Comparison of ENCODE assay signal across 21 cellular contexts in genomic region chr5:109849478-109850088, GRCh38.
A peak's percentile ranks its signal among the peaks of the same experiment; 100 is the strongest.
DNase-seq lines count a peak whose midpoint lies in the region; ATAC-seq and TF ChIP-seq lines count a peak whose summit lies in the region.
"Had no signal": no experiment of that assay in that cellular context is flagged by ENCODE, and none has a peak within 500 bp of the region (broad histone marks: within the 10 kb centered on the region; RNA-seq: fewer than 3 reads in every experiment).

No MANE protein-coding gene starts in this region.

- no peaks in the 10 kb centered on the region for H3K27me3 Mint-ChIP-seq in activated T-cell treated with anti-CD3 and anti-CD28 coated beads, Interleukin-2, amount 50 U/mL, for 4 hours (ENCODE audit: low read depth)
- H3K27me3 Mint-ChIP-seq in CD8-positive, alpha-beta memory T cell, result no peaks in the 10 kb centered on the region
- no peaks in the 10 kb centered on the region for H3K27me3 Mint-ChIP-seq in activated naive CD8-positive, alpha-beta T cell treated with anti-CD3 and anti-CD28 coated beads for 36 hours
- H3K27me3 Mint-ChIP-seq in natural killer cell (ENCODE audit: low read depth in 2 of 2), result no peaks in the 10 kb centered on the region
- H3K27me3 Mint-ChIP-seq: progenitor cell of endocrine pancreas had no signal

- H3K36me3 ChIP-seq in CD8-positive, alpha-beta memory T cell (ENCODE audit: insufficient read depth, low read length), result peaks cover 6% of the 10 kb centered on the region

- H3K4me1 ChIP-seq in CD8-positive, alpha-beta memory T cell (ENCODE audit: insufficient read depth, low read length), result peaks cover 72% of the 10 kb centered on the region

- no peak overlapping the region for H3K27ac ChIP-seq in CD8-positive, alpha-beta memory T cell (ENCODE audit: low read depth, low read length)
- H3K27ac ChIP-seq: sigmoid colon had no signal

- H3K36me3 Mint-ChIP-seq in activated T-cell treated with anti-CD3 and anti-CD28 coated beads, Interleukin-2, amount 50 U/mL, for 4 hours (ENCODE audit: insufficient read depth), result peaks cover 53% of the 10 kb centered on the region
- peaks cover 41 to 64% (median 51%) of the 10 kb centered on the region in 3 donors for H3K36me3 Mint-ChIP-seq in CD8-positive, alpha-beta memory T cell
- peaks cover 68% of the 10 kb centered on the region for H3K36me3 Mint-ChIP-seq in activated naive CD8-positive, alpha-beta T cell treated with anti-CD3 and anti-CD28 coated beads for 36 hours
- peaks cover 10% of the 10 kb centered on the region for H3K36me3 Mint-ChIP-seq in natural killer cell

- CTCF ChIA-PET in CD8-positive, alpha-beta memory T cell (lab: Charles Lee), result no interaction called here

- no peaks in the 10 kb centered on the region for H3K9me3 ChIP-seq in CD8-positive, alpha-beta memory T cell (ENCODE audit: low read length)
- H3K9me3 ChIP-seq: sigmoid colon had no signal

- intact Hi-C loops in natural killer cell (cut with micrococcal nuclease), result no loop called here

- DNase-seq in activated T-cell treated with anti-CD3 and anti-CD28 coated beads, Interleukin-2, amount 50 U/mL, for 4 hours, result no peak
- no peak for DNase-seq in activated T-cell treated with anti-CD3 and anti-CD28 coated beads for 4 hours
- DNase-seq in CD8-positive, alpha-beta memory T cell, result peak in 2 of 5 donors; percentile 9 to 42
- no peak for DNase-seq in activated naive CD8-positive, alpha-beta T cell treated with anti-CD3 and anti-CD28 coated beads for 36 hours
- DNase-seq in natural killer cell, result no peak
- DNase-seq in GM20000 (ENCODE audit: low spot score), result no peak
- DNase-seq in HPDE6-E6E7 (ENCODE audit: extremely low spot score), result no peak
- DNase-seq: ACHN; activated CD4-positive, alpha-beta T cell treated with anti-CD3 and anti-CD28 coated beads for 1 hour; caudate nucleus; dermis blood vessel endothelial cell; Kasumi-1; NCI-H1048; NCI-H2029; NCI-H526 treated with DMSO at 0.1 percent for 48 hours; SIG-M5; sigmoid colon; SW 1271 had no signal

- no peak overlapping the region for H3K4me3 ChIP-seq in CD8-positive, alpha-beta memory T cell (ENCODE audit: low read length)
- H3K4me3 ChIP-seq: sigmoid colon had no signal

- TF ChIP-seq CTCF in natural killer cell (IDR thresholded peaks at IDR 0.05) (no peak), GM20000 (IDR thresholded peaks at IDR 0.05; ENCODE audit: extremely low read depth, missing control alignments) (no peak)

- no peak for ATAC-seq in activated T-cell treated with anti-CD3 and anti-CD28 coated beads, Interleukin-2, amount 50 U/mL, for 4 hours
- ATAC-seq in natural killer cell (peak in 1 of 3 donors; percentile 46), GM19463 (IDR thresholded peaks at IDR 0.05; ENCODE audit: unreplicated experiment) (no peak)
- ATAC-seq: Panc1 had no signal

- H3K4me1 Mint-ChIP-seq in activated T-cell treated with anti-CD3 and anti-CD28 coated beads, Interleukin-2, amount 50 U/mL, for 4 hours (ENCODE audit: low read depth), result peaks cover 69% of the 10 kb centered on the region
- peaks cover 69 to 88% (median 72%) of the 10 kb centered on the region in 3 donors for H3K4me1 Mint-ChIP-seq in CD8-positive, alpha-beta memory T cell
- H3K4me1 Mint-ChIP-seq in activated naive CD8-positive, alpha-beta T cell treated with anti-CD3 and anti-CD28 coated beads for 36 hours, result peaks cover 48% of the 10 kb centered on the region
- peaks cover 39 to 53% of the 10 kb centered on the region in 2 donors for H3K4me1 Mint-ChIP-seq in natural killer cell

- peak overlapping the region; percentile 53 to 81 (median 68) for H3K27ac Mint-ChIP-seq in CD8-positive, alpha-beta memory T cell
- H3K27ac Mint-ChIP-seq in activated naive CD8-positive, alpha-beta T cell treated with anti-CD3 and anti-CD28 coated beads for 36 hours, result peak overlapping the region; percentile 77
- peak overlapping the region; percentile 39 to 72 for H3K27ac Mint-ChIP-seq in natural killer cell

- peaks cover 7% of the 10 kb centered on the region for H3K9me3 Mint-ChIP-seq in activated T-cell treated with anti-CD3 and anti-CD28 coated beads, Interleukin-2, amount 50 U/mL, for 4 hours
- no peaks in the 10 kb centered on the region for H3K9me3 Mint-ChIP-seq in CD8-positive, alpha-beta memory T cell
- H3K9me3 Mint-ChIP-seq in activated naive CD8-positive, alpha-beta T cell treated with anti-CD3 and anti-CD28 coated beads for 36 hours, result peaks cover 22% of the 10 kb centered on the region
- no peaks in the 10 kb centered on the region for H3K9me3 Mint-ChIP-seq in natural killer cell

- H3K4me3 Mint-ChIP-seq in activated T-cell treated with anti-CD3 and anti-CD28 coated beads, Interleukin-2, amount 50 U/mL, for 4 hours, result peak overlapping the region; percentile 22
- H3K4me3 Mint-ChIP-seq in CD8-positive, alpha-beta memory T cell, result peak overlapping the region in 6 of 7 donors; percentile 23 to 57 (median 40)
- no peak overlapping the region for H3K4me3 Mint-ChIP-seq in activated naive CD8-positive, alpha-beta T cell treated with anti-CD3 and anti-CD28 coated beads for 36 hours
- peak overlapping the region; percentile 3 for H3K4me3 Mint-ChIP-seq in natural killer cell

- POLR2A ChIA-PET in CD8-positive, alpha-beta memory T cell (lab: Charles Lee), result interaction anchor here (0.5 kb wide), 1 partner anchor 160 kb away, joined by 3 read pairs; the partner anchor contains the start of gene MAN2A1

- H3K27me3 ChIP-seq in CD8-positive, alpha-beta memory T cell (ENCODE audit: insufficient read depth, low read length, poor library complexity, severe bottlenecking), result no peaks in the 10 kb centered on the region
- H3K27me3 ChIP-seq: sigmoid colon had no signal
